19 cellular contexts compared by ENCODE assay signal in the genomic region with DNA sequence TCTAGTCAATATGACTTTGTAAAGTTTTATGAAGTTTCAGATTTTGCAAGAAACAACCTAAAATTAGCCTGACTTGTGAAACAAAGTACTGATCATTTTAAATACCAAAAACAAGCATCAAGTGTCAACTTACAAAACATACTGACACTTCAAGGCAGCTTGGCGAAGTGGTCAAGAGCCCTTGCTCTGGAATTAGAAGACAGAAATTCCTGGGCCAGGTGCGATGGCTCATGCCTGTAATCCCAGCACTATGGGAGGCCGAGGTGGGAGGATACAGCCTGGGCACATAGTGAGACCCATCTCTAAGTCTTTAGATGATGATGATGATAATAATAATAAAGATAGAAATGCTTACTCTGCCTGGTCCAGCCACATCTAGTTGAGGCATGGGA. TPM values are rescaled to one million over a fixed set of nuclear protein-coding genes. Genes with fewer than 3 reads are reported as not detected.
DNase-seq lines count a peak whose midpoint lies in the region; ATAC-seq and TF ChIP-seq lines count a peak whose summit lies in the region.
"Had no signal": no experiment of that assay in that cellular context is flagged by ENCODE, and none has a peak within 500 bp of the region (broad histone marks: within the 10 kb centered on the region; RNA-seq: fewer than 3 reads in every experiment).

No MANE protein-coding gene starts in this region.

- H3K27me3 ChIP-seq in fibroblast of lung (ENCODE audit: control insufficient read depth, insufficient read depth, low read length) (no peaks in the 10 kb centered on the region), skeletal muscle satellite cell (ENCODE audit: control insufficient read depth, insufficient read depth, low read length) (no peaks in the 10 kb centered on the region)
- H3K27me3 ChIP-seq: BLaER1 treated with 17β-estradiol and CSF1 and Interleukin-3, amounts not matched to agents 10 nM and 100 nM; Peyer's patch had no signal

- H3K9me3 Mint-ChIP-seq in HFFc6: no peaks in the 10 kb centered on the region
- H3K9me3 Mint-ChIP-seq in stimulated activated effector memory CD8-positive, alpha-beta T cell treated with anti-CD3 and anti-CD28 coated beads, Interleukin-12 subunit alpha, Interleukin-12 subunit beta, amount 100 ng/mL, for 72 hours: no peaks in the 10 kb centered on the region
- H3K9me3 Mint-ChIP-seq in glutamatergic neuron (ENCODE audit: unreplicated experiment): no peaks in the 10 kb centered on the region
- no peaks in the 10 kb centered on the region for H3K9me3 Mint-ChIP-seq in effector memory CD8-positive, alpha-beta T cell
- H3K9me3 Mint-ChIP-seq: activated naive CD4-positive, alpha-beta T cell treated with anti-CD3 and anti-CD28 coated beads, Interleukin-2, amount 50 U/mL, for 72 hours; stimulated activated memory B cell treated with anti-CD40 and anti-IgM and Interleukin-4, amounts not matched to agents 10 μg/mL and 1 μg/mL and 100 μg/mL, for 72 hours had no signal

- no peak overlapping the region for H2AFZ ChIP-seq in fibroblast of lung (ENCODE audit: low read length)

- no peak overlapping the region for H3K9ac ChIP-seq in fibroblast of lung (ENCODE audit: insufficient read depth, low read length)
- peak overlapping the region; percentile 8 for H3K9ac ChIP-seq in skeletal muscle satellite cell (ENCODE audit: low read depth, low read length)
- H3K9ac ChIP-seq: BLaER1 treated with 17β-estradiol and CSF1 and Interleukin-3, amounts not matched to agents 10 nM and 100 nM had no signal

- DNase-seq in HFFc6 (no peak), fibroblast of lung (ENCODE audit: low read depth in 2 of 2) (peak in 1 of 2 donors; percentile 64), NCI-H1092 (lab: John Stamatoyannopoulos, UW) (no peak), glutamatergic neuron (no peak)
- no peak for DNase-seq in stimulated activated effector memory CD8-positive, alpha-beta T cell treated with anti-CD3 and anti-CD28 coated beads, Interleukin-12 subunit alpha, Interleukin-12 subunit beta, amount 100 ng/mL, for 72 hours (ENCODE audit: low spot score in 2 of 2)
- DNase-seq in effector memory CD8-positive, alpha-beta T cell: no peak
- DNase-seq: DMS79 treated with DMSO at 0.1 percent for 48 hours, GOT3, hippocampal formation, NCI-H2081 treated with DMSO at 0.1 percent for 48 hours, NCI-H526 treated with DMSO at 0.1 percent for 48 hours, Peyer's patch had no signal

- H4K20me1 ChIP-seq in fibroblast of lung (ENCODE audit: control insufficient read depth, extremely low read depth, insufficient read depth, low read length): no peaks in the 10 kb centered on the region
- H4K20me1 ChIP-seq: BLaER1 treated with 17β-estradiol and CSF1 and Interleukin-3, amounts not matched to agents 10 nM and 100 nM had no signal

- H3K27ac ChIP-seq in fibroblast of lung (ENCODE audit: insufficient read depth, low read length): peak overlapping the region; percentile 77
- H3K27ac ChIP-seq: BLaER1 treated with 17β-estradiol and CSF1 and Interleukin-3, amounts not matched to agents 10 nM and 100 nM; Peyer's patch had no signal

- H3K27me3 Mint-ChIP-seq in HFFc6 (ENCODE audit: insufficient read depth) (no peaks in the 10 kb centered on the region), glutamatergic neuron (ENCODE audit: unreplicated experiment) (no peaks in the 10 kb centered on the region)
- H3K27me3 Mint-ChIP-seq in effector memory CD8-positive, alpha-beta T cell: no peaks in the 10 kb centered on the region
- H3K27me3 Mint-ChIP-seq: stimulated activated memory B cell treated with anti-CD40 and anti-IgM and Interleukin-4, amounts not matched to agents 10 μg/mL and 1 μg/mL and 100 μg/mL, for 72 hours had no signal

- H3K4me1 Mint-ChIP-seq in HFFc6 (ENCODE audit: low read depth): peaks cover 49% of the 10 kb centered on the region
- peaks cover 12% of the 10 kb centered on the region for H3K4me1 Mint-ChIP-seq in stimulated activated effector memory CD8-positive, alpha-beta T cell treated with anti-CD3 and anti-CD28 coated beads, Interleukin-12 subunit alpha, Interleukin-12 subunit beta, amount 100 ng/mL, for 72 hours
- no peaks in the 10 kb centered on the region for H3K4me1 Mint-ChIP-seq in glutamatergic neuron (ENCODE audit: low read depth, unreplicated experiment)
- no peaks in the 10 kb centered on the region for H3K4me1 Mint-ChIP-seq in effector memory CD8-positive, alpha-beta T cell (ENCODE audit: low read depth in 2 of 2)

- no peaks in the 10 kb centered on the region for H3K9me3 ChIP-seq in fibroblast of lung (ENCODE audit: control insufficient read depth, insufficient read depth, low read depth, low read length)
- H3K9me3 ChIP-seq in skeletal muscle satellite cell (replicated peaks; ENCODE audit: low read length): no peaks in the 10 kb centered on the region
- H3K9me3 ChIP-seq: BLaER1 treated with 17β-estradiol and CSF1 and Interleukin-3, amounts not matched to agents 10 nM and 100 nM; Peyer's patch had no signal

- TF ChIP-seq CTCF in HFFc6 (IDR thresholded peaks at IDR 0.05) (no peak), fibroblast of lung (conservative IDR thresholded peaks at IDR 0.05 in 1 of 2, IDR thresholded peaks at IDR 0.05 in 1 of 2; ENCODE audit: low read depth in 1 of 2, low read length in 2 of 2) (no peak), glutamatergic neuron (IDR thresholded peaks at IDR 0.05; ENCODE audit: partially characterized antibody, unreplicated experiment) (no peak)

- peak overlapping the region; percentile 81 for H3K27ac Mint-ChIP-seq in HFFc6
- H3K27ac Mint-ChIP-seq in stimulated activated effector memory CD8-positive, alpha-beta T cell treated with anti-CD3 and anti-CD28 coated beads, Interleukin-12 subunit alpha, Interleukin-12 subunit beta, amount 100 ng/mL, for 72 hours: no peak overlapping the region
- no peak overlapping the region for H3K27ac Mint-ChIP-seq in glutamatergic neuron (ENCODE audit: unreplicated experiment)
- H3K27ac Mint-ChIP-seq in effector memory CD8-positive, alpha-beta T cell: no peak overlapping the region
- H3K27ac Mint-ChIP-seq: activated naive CD4-positive, alpha-beta T cell treated with anti-CD3 and anti-CD28 coated beads, Interleukin-2, amount 50 U/mL, for 72 hours; stimulated activated memory B cell treated with anti-CD40 and anti-IgM and Interleukin-4, amounts not matched to agents 10 μg/mL and 1 μg/mL and 100 μg/mL, for 72 hours had no signal

- peaks cover 5% of the 10 kb centered on the region for H3K36me3 Mint-ChIP-seq in HFFc6 (ENCODE audit: low read depth)
- no peaks in the 10 kb centered on the region for H3K36me3 Mint-ChIP-seq in stimulated activated effector memory CD8-positive, alpha-beta T cell treated with anti-CD3 and anti-CD28 coated beads, Interleukin-12 subunit alpha, Interleukin-12 subunit beta, amount 100 ng/mL, for 72 hours
- no peaks in the 10 kb centered on the region for H3K36me3 Mint-ChIP-seq in glutamatergic neuron (ENCODE audit: unreplicated experiment)
- no peaks in the 10 kb centered on the region for H3K36me3 Mint-ChIP-seq in effector memory CD8-positive, alpha-beta T cell (ENCODE audit: insufficient read depth)
- H3K36me3 Mint-ChIP-seq: activated naive CD4-positive, alpha-beta T cell treated with anti-CD3 and anti-CD28 coated beads, Interleukin-2, amount 50 U/mL, for 72 hours; stimulated activated memory B cell treated with anti-CD40 and anti-IgM and Interleukin-4, amounts not matched to agents 10 μg/mL and 1 μg/mL and 100 μg/mL, for 72 hours had no signal

- no peak overlapping the region for H3K4me3 ChIP-seq in fibroblast of lung (replicated peaks in 1 of 4; ENCODE audit: control extremely low read depth in 1 of 4, insufficient read depth in 1 of 4, low read depth in 3 of 4, low read length in 4 of 4)
- no peak overlapping the region for H3K4me3 ChIP-seq in skeletal muscle satellite cell (ENCODE audit: low read length)
- H3K4me3 ChIP-seq: BLaER1 treated with 17β-estradiol and CSF1 and Interleukin-3, amounts not matched to agents 10 nM and 100 nM; Peyer's patch had no signal

- H3K36me3 ChIP-seq in fibroblast of lung (ENCODE audit: control insufficient read depth, insufficient read depth, low read length): no peaks in the 10 kb centered on the region
- H3K36me3 ChIP-seq in skeletal muscle satellite cell (ENCODE audit: insufficient read depth, low read length): no peaks in the 10 kb centered on the region

- H3K4me1 ChIP-seq in fibroblast of lung (ENCODE audit: control insufficient read depth, extremely low read depth, insufficient read depth, low read length) (peaks cover 14% of the 10 kb centered on the region), skeletal muscle satellite cell (ENCODE audit: control insufficient read depth, insufficient read depth, low read length) (peaks cover 31% of the 10 kb centered on the region)

- H3K79me2 ChIP-seq in fibroblast of lung (ENCODE audit: control insufficient read depth, insufficient read depth, low read length): no peaks in the 10 kb centered on the region

- H3K4me3 Mint-ChIP-seq in HFFc6 (peak overlapping the region; percentile 57), glutamatergic neuron (ENCODE audit: unreplicated experiment) (no peak overlapping the region)
- H3K4me3 Mint-ChIP-seq in stimulated activated effector memory CD8-positive, alpha-beta T cell treated with anti-CD3 and anti-CD28 coated beads, Interleukin-12 subunit alpha, Interleukin-12 subunit beta, amount 100 ng/mL, for 72 hours: no peak overlapping the region
- no peak overlapping the region for H3K4me3 Mint-ChIP-seq in effector memory CD8-positive, alpha-beta T cell
- H3K4me3 Mint-ChIP-seq: stimulated activated memory B cell treated with anti-CD40 and anti-IgM and Interleukin-4, amounts not matched to agents 10 μg/mL and 1 μg/mL and 100 μg/mL, for 72 hours had no signal

- peak; percentile 51 for ATAC-seq in SK-N-SH treated with all-trans-retinoic acid at 6 μM for 48 hours
- ATAC-seq in stimulated activated effector memory CD8-positive, alpha-beta T cell treated with anti-CD3 and anti-CD28 coated beads, Interleukin-12 subunit alpha, Interleukin-12 subunit beta, amount 100 ng/mL, for 72 hours: no peak
- ATAC-seq in effector memory CD8-positive, alpha-beta T cell (replicated peaks): no peak
- ATAC-seq: activated CD4-positive, CD25-positive, alpha-beta regulatory T cell treated with anti-CD3 and anti-CD28 coated beads, Interleukin-2, amount 50 U/mL, for 24 hours; activated naive CD4-positive, alpha-beta T cell treated with anti-CD3 and anti-CD28 coated beads, Interleukin-2, amount 50 U/mL, for 72 hours; sciatic nerve; stimulated activated memory B cell treated with anti-CD40 and anti-IgM and Interleukin-4, amounts not matched to agents 10 μg/mL and 1 μg/mL and 100 μg/mL, for 72 hours had no signal

- peak overlapping the region; percentile 64 for H3K4me2 ChIP-seq in fibroblast of lung (ENCODE audit: extremely low read depth, insufficient read depth, low read length)
- peak overlapping the region; percentile 43 for H3K4me2 ChIP-seq in skeletal muscle satellite cell (ENCODE audit: low read length)
- H3K4me2 ChIP-seq: BLaER1 treated with 17β-estradiol and CSF1 and Interleukin-3, amounts not matched to agents 10 nM and 100 nM had no signal

RNA-seq across cellular contexts. Expression of gene NR2C1, which starts 45.4 kb away (rescaled TPM):
- 10 to 100 TPM; 15.3 to 25.8 (median 19.7) TPM for total RNA-seq in HFFc6 (2021; fragmentation: NEBNext Ultra II Directional; extraction: Animal tissue kit (Norgen Biotek cat#: 25700))
- total RNA-seq in fibroblast of lung (21.8 and 25.6 TPM in 2 replicates), glutamatergic neuron (ENCODE audit: unreplicated experiment) (63.8 TPM)
- 15.6 and 27.0 TPM in 2 replicates for polyA plus RNA-seq in fibroblast of lung
- 13.6 and 17.9 TPM in 2 replicates for polyA plus RNA-seq in fibroblast of lung (2012)
- polyA minus RNA-seq in fibroblast of lung (ENCODE audit: low replicate concordance): 0.12 and 3.7 TPM in 2 replicates
- 11.2 and 13.3 TPM in 2 replicates for total RNA-seq in skeletal muscle satellite cell (2012; rRNA removed)
